ENCODE assay signal across 1 cellular context in the genomic region with DNA sequence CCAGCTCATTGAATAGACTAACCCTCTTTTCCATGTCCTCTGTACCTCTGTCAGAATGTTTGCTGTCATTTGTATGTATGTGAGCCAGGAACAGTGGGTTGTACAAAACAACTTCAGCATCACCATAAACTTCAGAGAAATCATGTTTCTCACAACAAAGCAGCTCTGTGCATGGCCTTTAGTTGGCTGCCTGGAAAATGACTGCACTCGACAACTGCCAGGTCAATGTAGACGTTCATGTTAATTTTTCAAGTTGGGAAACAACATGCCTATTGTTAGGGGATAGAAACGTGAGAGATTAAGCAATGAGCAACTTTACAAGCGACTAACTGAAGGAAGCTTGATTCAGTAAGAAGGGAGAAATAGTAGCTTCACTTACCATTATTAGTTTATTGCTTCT.
TF ChIP-seq lines count a peak whose summit lies in the region.

No MANE protein-coding gene starts in this region.

TF ChIP-seq in HepG2, 621 proteins besides CTCF, POLR2A, EP300 and RAD21:
- TF ChIP-seq ZNF331 (CRISPR knock-in tag; IDR thresholded peaks at IDR 0.05) (no peak), BHLHE40 (IDR thresholded peaks at IDR 0.05; ENCODE audit: low read length) (peak; percentile 85), HNF4A (CRISPR knock-in tag; IDR thresholded peaks at IDR 0.05) (no peak), ZNF335 (CRISPR knock-in tag; IDR thresholded peaks at IDR 0.05) (no peak), CC2D1A (CRISPR knock-in tag; IDR thresholded peaks at IDR 0.05) (no peak), ZBTB3 (CRISPR knock-in tag; IDR thresholded peaks at IDR 0.05; ENCODE audit: borderline replicate concordance, low read depth) (no peak), ZBTB7A (CRISPR knock-in tag; IDR thresholded peaks at IDR 0.05) (no peak), SOX13 (IDR thresholded peaks at IDR 0.05) (no peak), SOX13 (CRISPR knock-in tag; conservative IDR thresholded peaks at IDR 0.05 in 1 of 2, IDR thresholded peaks at IDR 0.05 in 1 of 2) (peak in 1 of 2 experiments; percentile 64; a peak in 1 of 4 replicates), PRPF4 (IDR thresholded peaks at IDR 0.05; ENCODE audit: low read depth, low read length, poor library complexity, severe bottlenecking) (no peak), SOX6 (IDR thresholded peaks at IDR 0.05) (no peak), SOX6 (CRISPR knock-in tag; IDR thresholded peaks at IDR 0.05) (0 out of 2 replicates have a peak, but pooled peaks have one; percentile 18), SOX5 (CRISPR knock-in tag; IDR thresholded peaks at IDR 0.05; ENCODE audit: borderline replicate concordance) (peak; percentile 59), FOXP1 (IDR thresholded peaks at IDR 0.05) (no peak), FOXP1 (CRISPR knock-in tag; IDR thresholded peaks at IDR 0.05) (no peak), ZMYM3 (CRISPR knock-in tag; IDR thresholded peaks at IDR 0.05) (no peak), HNRNPH1 (optimal IDR thresholded peaks at IDR 0.05; ENCODE audit: low read depth, low read length) (no peak), REL (CRISPR knock-in tag; conservative IDR thresholded peaks at IDR 0.05) (no peak), ZNF674 (CRISPR knock-in tag; IDR thresholded peaks at IDR 0.05; ENCODE audit: low read depth) (no peak)
- TF ChIP-seq, protein P1, sequence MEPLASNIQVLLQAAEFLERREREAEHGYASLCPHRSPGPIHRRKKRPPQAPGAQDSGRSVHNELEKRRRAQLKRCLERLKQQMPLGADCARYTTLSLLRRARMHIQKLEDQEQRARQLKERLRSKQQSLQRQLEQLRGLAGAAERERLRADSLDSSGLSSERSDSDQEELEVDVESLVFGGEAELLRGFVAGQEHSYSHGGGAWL (CRISPR knock-in tag; IDR thresholded peaks at IDR 0.05): no peak
- TF ChIP-seq, protein P2, sequence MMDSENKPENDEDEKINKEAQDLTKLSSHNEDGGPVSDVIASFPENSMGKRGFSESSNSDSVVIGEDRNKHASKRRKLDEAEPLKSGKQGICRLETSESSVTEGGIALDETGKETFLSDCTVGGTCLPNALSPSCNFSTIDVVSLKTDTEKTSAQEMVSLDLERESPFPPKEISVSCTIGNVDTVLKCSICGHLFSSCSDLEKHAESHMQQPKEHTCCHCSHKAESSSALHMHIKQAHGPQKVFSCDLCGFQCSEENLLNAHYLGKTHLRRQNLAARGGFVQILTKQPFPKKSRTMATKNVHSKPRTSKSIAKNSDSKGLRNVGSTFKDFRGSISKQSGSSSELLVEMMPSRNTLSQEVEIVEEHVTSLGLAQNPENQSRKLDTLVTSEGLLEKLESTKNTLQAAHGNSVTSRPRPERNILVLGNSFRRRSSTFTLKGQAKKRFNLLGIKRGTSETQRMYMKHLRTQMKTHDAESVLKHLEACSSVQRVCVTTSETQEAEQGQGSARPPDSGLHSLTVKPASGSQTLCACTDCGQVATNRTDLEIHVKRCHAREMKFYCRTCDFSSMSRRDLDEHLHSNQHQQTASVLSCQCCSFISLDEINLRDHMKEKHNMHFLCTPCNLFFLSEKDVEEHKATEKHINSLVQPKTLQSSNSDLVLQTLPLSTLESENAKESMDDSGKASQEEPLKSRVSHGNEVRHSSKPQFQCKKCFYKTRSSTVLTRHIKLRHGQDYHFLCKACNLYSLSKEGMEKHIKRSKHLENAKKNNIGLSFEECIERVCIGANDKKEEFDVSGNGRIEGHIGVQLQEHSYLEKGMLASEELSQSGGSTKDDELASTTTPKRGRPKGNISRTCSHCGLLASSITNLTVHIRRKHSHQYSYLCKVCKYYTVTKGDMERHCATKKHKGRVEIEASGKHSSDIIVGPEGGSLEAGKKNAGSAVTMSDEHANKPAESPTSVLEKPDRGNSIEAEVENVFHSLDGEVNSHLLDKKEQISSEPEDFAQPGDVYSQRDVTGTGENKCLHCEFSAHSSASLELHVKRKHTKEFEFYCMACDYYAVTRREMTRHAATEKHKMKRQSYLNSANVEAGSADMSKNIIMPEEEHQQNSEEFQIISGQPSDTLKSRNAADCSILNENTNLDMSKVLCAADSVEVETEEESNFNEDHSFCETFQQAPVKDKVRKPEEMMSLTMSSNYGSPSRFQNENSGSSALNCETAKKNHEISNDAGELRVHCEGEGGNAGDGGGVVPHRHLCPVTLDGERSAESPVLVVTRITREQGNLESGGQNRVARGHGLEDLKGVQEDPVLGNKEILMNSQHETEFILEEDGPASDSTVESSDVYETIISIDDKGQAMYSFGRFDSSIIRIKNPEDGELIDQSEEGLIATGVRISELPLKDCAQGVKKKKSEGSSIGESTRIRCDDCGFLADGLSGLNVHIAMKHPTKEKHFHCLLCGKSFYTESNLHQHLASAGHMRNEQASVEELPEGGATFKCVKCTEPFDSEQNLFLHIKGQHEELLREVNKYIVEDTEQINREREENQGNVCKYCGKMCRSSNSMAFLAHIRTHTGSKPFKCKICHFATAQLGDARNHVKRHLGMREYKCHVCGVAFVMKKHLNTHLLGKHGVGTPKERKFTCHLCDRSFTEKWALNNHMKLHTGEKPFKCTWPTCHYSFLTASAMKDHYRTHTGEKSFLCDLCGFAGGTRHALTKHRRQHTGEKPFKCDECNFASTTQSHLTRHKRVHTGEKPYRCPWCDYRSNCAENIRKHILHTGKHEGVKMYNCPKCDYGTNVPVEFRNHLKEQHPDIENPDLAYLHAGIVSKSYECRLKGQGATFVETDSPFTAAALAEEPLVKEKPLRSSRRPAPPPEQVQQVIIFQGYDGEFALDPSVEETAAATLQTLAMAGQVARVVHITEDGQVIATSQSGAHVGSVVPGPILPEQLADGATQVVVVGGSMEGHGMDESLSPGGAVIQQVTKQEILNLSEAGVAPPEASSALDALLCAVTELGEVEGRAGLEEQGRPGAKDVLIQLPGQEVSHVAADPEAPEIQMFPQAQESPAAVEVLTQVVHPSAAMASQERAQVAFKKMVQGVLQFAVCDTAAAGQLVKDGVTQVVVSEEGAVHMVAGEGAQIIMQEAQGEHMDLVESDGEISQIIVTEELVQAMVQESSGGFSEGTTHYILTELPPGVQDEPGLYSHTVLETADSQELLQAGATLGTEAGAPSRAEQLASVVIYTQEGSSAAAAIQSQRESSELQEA (CRISPR knock-in tag; IDR thresholded peaks at IDR 0.05; ENCODE audit: not compliant biosample characterization): no peak
- TF ChIP-seq, protein P3, sequence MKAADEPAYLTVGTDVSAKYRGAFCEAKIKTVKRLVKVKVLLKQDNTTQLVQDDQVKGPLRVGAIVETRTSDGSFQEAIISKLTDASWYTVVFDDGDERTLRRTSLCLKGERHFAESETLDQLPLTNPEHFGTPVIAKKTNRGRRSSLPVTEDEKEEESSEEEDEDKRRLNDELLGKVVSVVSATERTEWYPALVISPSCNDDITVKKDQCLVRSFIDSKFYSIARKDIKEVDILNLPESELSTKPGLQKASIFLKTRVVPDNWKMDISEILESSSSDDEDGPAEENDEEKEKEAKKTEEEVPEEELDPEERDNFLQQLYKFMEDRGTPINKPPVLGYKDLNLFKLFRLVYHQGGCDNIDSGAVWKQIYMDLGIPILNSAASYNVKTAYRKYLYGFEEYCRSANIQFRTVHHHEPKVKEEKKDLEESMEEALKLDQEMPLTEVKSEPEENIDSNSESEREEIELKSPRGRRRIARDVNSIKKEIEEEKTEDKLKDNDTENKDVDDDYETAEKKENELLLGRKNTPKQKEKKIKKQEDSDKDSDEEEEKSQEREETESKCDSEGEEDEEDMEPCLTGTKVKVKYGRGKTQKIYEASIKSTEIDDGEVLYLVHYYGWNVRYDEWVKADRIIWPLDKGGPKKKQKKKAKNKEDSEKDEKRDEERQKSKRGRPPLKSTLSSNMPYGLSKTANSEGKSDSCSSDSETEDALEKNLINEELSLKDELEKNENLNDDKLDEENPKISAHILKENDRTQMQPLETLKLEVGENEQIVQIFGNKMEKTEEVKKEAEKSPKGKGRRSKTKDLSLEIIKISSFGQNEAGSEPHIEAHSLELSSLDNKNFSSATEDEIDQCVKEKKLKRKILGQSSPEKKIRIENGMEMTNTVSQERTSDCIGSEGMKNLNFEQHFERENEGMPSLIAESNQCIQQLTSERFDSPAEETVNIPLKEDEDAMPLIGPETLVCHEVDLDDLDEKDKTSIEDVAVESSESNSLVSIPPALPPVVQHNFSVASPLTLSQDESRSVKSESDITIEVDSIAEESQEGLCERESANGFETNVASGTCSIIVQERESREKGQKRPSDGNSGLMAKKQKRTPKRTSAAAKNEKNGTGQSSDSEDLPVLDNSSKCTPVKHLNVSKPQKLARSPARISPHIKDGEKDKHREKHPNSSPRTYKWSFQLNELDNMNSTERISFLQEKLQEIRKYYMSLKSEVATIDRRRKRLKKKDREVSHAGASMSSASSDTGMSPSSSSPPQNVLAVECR (CRISPR knock-in tag; IDR thresholded peaks at IDR 0.05; ENCODE audit: borderline replicate concordance): no peak
